1 cellular context compared by ENCODE assay signal in the genomic region with DNA sequence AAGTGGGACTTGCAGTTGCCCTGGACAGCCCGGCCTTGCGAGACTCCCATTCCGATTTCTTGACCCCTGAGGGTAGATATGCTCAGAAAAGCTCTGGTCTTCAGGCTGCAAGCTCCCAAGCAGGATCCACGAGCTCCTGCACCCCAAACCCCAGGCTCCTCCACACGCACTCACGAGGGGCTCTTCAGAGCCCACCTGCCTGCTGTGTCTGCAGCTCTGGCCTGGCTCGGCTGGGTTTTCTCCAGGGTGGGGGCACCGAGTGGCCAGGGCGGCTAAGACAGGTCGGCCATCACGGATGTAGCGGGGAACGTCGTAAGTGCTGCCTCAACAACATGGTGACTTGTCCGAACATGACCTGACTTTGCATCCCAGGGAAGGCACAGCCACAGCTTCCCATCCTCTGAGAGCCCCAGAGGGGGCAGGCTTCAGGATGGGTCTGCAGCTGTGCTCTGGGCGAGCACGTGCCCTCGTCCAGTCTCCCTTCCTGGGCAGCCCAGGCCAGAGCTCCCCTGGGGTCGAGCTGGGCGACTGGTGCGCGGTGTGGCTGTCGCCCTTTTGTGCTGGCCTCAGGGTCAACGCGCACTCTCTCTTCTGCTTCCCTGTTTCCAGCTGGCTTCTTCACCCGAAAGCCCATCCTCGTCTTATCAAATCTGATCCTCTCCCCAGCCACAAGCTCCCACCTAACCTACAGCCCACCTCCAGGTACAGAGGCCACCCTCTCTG.
TF ChIP-seq lines count a peak whose summit lies in the region.

No MANE protein-coding gene starts in this region.

TF ChIP-seq in K562, 482 proteins besides CTCF, POLR2A, EP300 and RAD21:
- TF ChIP-seq FOS (IDR thresholded peaks at IDR 0.05; ENCODE audit: extremely low read depth, insufficient read length) (no peak), RNF2 (IDR thresholded peaks at IDR 0.05) (no peak), HNRNPL (IDR thresholded peaks at IDR 0.05; ENCODE audit: low read depth, low read length) (no peak), PHTF2 (CRISPR knock-in tag; IDR thresholded peaks at IDR 0.05) (no peak), EZH2 (IDR thresholded peaks at IDR 0.05; ENCODE audit: borderline replicate concordance, low read depth, low read length) (no peak), U2AF2 (optimal IDR thresholded peaks at IDR 0.05; ENCODE audit: low read depth, low read length) (no peak), IFI16 (CRISPR knock-in tag; IDR thresholded peaks at IDR 0.05) (no peak), ELK1 (CRISPR knock-in tag; IDR thresholded peaks at IDR 0.05) (no peak), ZNF584 (CRISPR knock-in tag; IDR thresholded peaks at IDR 0.05; ENCODE audit: low read depth) (no peak)
- TF ChIP-seq, protein P1, sequence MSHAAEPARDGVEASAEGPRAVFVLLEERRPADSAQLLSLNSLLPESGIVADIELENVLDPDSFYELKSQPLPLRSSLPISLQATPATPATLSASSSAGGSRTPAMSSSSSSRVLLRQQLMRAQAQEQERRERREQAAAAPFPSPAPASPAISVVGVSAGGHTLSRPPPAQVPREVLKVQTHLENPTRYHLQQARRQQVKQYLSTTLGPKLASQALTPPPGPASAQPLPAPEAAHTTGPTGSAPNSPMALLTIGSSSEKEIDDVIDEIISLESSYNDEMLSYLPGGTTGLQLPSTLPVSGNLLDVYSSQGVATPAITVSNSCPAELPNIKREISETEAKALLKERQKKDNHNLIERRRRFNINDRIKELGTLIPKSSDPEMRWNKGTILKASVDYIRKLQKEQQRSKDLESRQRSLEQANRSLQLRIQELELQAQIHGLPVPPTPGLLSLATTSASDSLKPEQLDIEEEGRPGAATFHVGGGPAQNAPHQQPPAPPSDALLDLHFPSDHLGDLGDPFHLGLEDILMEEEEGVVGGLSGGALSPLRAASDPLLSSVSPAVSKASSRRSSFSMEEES (CRISPR knock-in tag; IDR thresholded peaks at IDR 0.05) = no peak
- TF ChIP-seq, protein P2, sequence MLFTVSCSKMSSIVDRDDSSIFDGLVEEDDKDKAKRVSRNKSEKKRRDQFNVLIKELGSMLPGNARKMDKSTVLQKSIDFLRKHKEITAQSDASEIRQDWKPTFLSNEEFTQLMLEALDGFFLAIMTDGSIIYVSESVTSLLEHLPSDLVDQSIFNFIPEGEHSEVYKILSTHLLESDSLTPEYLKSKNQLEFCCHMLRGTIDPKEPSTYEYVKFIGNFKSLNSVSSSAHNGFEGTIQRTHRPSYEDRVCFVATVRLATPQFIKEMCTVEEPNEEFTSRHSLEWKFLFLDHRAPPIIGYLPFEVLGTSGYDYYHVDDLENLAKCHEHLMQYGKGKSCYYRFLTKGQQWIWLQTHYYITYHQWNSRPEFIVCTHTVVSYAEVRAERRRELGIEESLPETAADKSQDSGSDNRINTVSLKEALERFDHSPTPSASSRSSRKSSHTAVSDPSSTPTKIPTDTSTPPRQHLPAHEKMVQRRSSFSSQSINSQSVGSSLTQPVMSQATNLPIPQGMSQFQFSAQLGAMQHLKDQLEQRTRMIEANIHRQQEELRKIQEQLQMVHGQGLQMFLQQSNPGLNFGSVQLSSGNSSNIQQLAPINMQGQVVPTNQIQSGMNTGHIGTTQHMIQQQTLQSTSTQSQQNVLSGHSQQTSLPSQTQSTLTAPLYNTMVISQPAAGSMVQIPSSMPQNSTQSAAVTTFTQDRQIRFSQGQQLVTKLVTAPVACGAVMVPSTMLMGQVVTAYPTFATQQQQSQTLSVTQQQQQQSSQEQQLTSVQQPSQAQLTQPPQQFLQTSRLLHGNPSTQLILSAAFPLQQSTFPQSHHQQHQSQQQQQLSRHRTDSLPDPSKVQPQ (CRISPR knock-in tag; IDR thresholded peaks at IDR 0.05; ENCODE audit: borderline replicate concordance) = no peak
